ENCODE assay signal across 19 cellular contexts in genomic region chr13:27140060-27140459, GRCh38. TPM values are rescaled to one million over a fixed set of nuclear protein-coding genes. Genes with fewer than 3 reads are reported as not detected.
DNase-seq lines count a peak whose midpoint lies in the region; ATAC-seq, FAIRE-seq and TF ChIP-seq lines count a peak whose summit lies in the region.
"Had no signal": no experiment of that assay in that cellular context is flagged by ENCODE, and none has a peak within 500 bp of the region (broad histone marks: within the 10 kb centered on the region; RNA-seq: fewer than 3 reads in every experiment).

No MANE protein-coding gene starts in this region.

- TF ChIP-seq CTCF in prostate gland (IDR thresholded peaks at IDR 0.05): no peak
- no peak for TF ChIP-seq CTCF in CD14-positive monocyte (IDR thresholded peaks at IDR 0.05)

- no peaks in the 10 kb centered on the region for H3K27me3 ChIP-seq in prostate gland (replicated peaks; ENCODE audit: insufficient read depth)
- H3K27me3 ChIP-seq: BE2C had no signal

- H3K36me3 Mint-ChIP-seq in activated T-helper 17 cell treated with anti-CD3 and anti-CD28 coated beads, Interleukin-2, amount 50 U/mL, for 72 hours (ENCODE audit: low read depth): peaks cover 42% of the 10 kb centered on the region
- peaks cover 10 to 17% of the 10 kb centered on the region in 2 donors for H3K36me3 Mint-ChIP-seq in CD14-positive monocyte

- FAIRE-seq in GM19239 (lab: Jason Lieb, UNC): peak; percentile 21
- FAIRE-seq: A549, HepG2, HTR-8/SVneo had no signal

- intact Hi-C loops in prostate gland (cut with DNase I): no loop called here
- intact Hi-C loops in CD14-positive monocyte (cut with micrococcal nuclease): no loop called here

- H3K4me1 ChIP-seq in prostate gland (replicated peaks): no peaks in the 10 kb centered on the region
- H3K4me1 ChIP-seq: A549, BE2C, Caco-2, HAP-1 had no signal

- ATAC-seq in GM18498 (IDR thresholded peaks at IDR 0.05; ENCODE audit: unreplicated experiment) (peak; percentile 69), HG03025 (IDR thresholded peaks at IDR 0.05; ENCODE audit: low FRiP score, unreplicated experiment) (no peak)
- ATAC-seq in activated T-helper 17 cell treated with anti-CD3 and anti-CD28 coated beads, Interleukin-2, amount 50 U/mL, for 72 hours (replicated peaks): no peak
- ATAC-seq: A549, HepG2 had no signal

- H3K4me3 ChIP-seq in prostate gland: no peak overlapping the region
- H3K4me3 ChIP-seq: A549, HAP-1 had no signal

- peak overlapping the region; percentile 30 for H3K27ac Mint-ChIP-seq in activated T-helper 17 cell treated with anti-CD3 and anti-CD28 coated beads, Interleukin-2, amount 50 U/mL, for 72 hours
- H3K27ac Mint-ChIP-seq in CD14-positive monocyte: no peak overlapping the region
- H3K27ac Mint-ChIP-seq: CD8-positive, alpha-beta memory T cell had no signal

- no peaks in the 10 kb centered on the region for H3K9me3 ChIP-seq in prostate gland
- H3K9me3 ChIP-seq: BE2C, Caco-2, HAP-1 had no signal

- H3K27ac ChIP-seq in prostate gland: no peak overlapping the region
- H3K27ac ChIP-seq: A549, C4-2B, KMS-11 had no signal

- TF ChIP-seq POLR2A in prostate gland (IDR thresholded peaks at IDR 0.05): no peak

- no peaks in the 10 kb centered on the region for H3K9me3 Mint-ChIP-seq in activated T-helper 17 cell treated with anti-CD3 and anti-CD28 coated beads, Interleukin-2, amount 50 U/mL, for 72 hours
- H3K9me3 Mint-ChIP-seq in CD14-positive monocyte: peaks cover 3 to 18% (median 8%) of the 10 kb centered on the region in 7 donors

- WGBS in prostate gland: 97% methylated on average over 4 of the region's 4 CpGs

- no peak overlapping the region for H3K4me3 Mint-ChIP-seq in activated T-helper 17 cell treated with anti-CD3 and anti-CD28 coated beads, Interleukin-2, amount 50 U/mL, for 72 hours
- no peak overlapping the region for H3K4me3 Mint-ChIP-seq in CD14-positive monocyte
- H3K4me3 Mint-ChIP-seq: CD8-positive, alpha-beta memory T cell had no signal

- H3K4me1 Mint-ChIP-seq in activated T-helper 17 cell treated with anti-CD3 and anti-CD28 coated beads, Interleukin-2, amount 50 U/mL, for 72 hours: peaks cover 22% of the 10 kb centered on the region
- peaks cover 1% of the 10 kb centered on the region for H3K4me1 Mint-ChIP-seq in CD14-positive monocyte

- H3K27me3 Mint-ChIP-seq in activated T-helper 17 cell treated with anti-CD3 and anti-CD28 coated beads, Interleukin-2, amount 50 U/mL, for 72 hours: no peaks in the 10 kb centered on the region
- peaks cover 0 to 2% (median 0%) of the 10 kb centered on the region in 3 donors for H3K27me3 Mint-ChIP-seq in CD14-positive monocyte (ENCODE audit: low read depth in 3 of 3)
- H3K27me3 Mint-ChIP-seq: CD8-positive, alpha-beta memory T cell had no signal

- no peaks in the 10 kb centered on the region for H3K36me3 ChIP-seq in prostate gland
- H3K36me3 ChIP-seq: BE2C, HAP-1 had no signal

- DNase-seq in GM19239 (ENCODE audit: insufficient read length, low spot score) (no peak), prostate gland (ENCODE audit: low spot score) (no peak), CD14-positive monocyte (ENCODE audit: low spot score) (no peak), SIG-M5 treated with dmso at 0.1 percent for 504 hours (lab: John Stamatoyannopoulos, UW; ENCODE audit: unreplicated experiment) (no peak)
- DNase-seq: BE2C; Caco-2; CD8-positive, alpha-beta memory T cell; DND-41; GDM1; GOT3 had no signal

RNA-seq across cellular contexts. Expression of gene USP12, which starts 31.6 kb away (rescaled TPM):
- total RNA-seq in activated T-helper 17 cell treated with anti-CD3 and anti-CD28 coated beads, Interleukin-2, amount 50 U/mL, for 72 hours: 10 to 100 TPM; 65.6 to 77.2 TPM
- total RNA-seq in prostate gland: 10 to 100 TPM; 11.3 to 21.5 TPM
- 10 to 100 TPM; 12.8 to 14.5 TPM for polyA plus RNA-seq in CD14-positive monocyte
